In the genomic region with DNA sequence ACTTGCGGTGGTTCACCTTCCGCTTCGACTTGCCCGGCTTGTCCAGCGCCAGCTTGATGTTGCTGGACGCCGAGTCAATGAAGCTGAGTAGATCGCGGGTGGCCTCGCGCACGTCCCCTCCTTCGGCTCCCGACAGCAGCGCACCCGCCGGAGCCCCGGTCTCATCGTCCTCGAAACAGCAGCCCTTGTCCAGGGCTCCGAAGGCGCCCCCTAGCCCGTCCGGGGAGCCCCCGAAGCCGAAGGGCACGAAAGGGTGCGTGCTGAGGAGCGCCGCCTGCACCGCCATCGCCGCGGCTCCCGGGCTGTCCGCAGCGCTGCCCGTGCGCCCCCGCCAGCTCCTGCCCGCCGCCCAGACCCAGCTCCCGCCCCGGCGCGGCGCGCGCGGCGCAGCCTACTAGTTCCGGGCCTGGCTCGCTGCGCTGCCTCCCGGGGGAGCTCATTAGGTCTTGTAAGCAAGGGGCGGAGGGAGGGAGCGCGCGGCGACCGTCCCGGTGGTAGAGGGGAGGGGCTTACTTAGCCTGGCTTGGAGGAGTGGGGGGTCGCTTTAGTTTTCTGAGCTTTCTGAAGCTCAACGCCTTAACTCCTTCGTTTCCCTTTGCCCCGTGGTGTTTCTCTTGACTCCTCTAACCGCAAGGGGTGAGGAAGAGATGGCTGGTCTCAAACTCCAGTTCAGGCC, we compare ENCODE assay signal across 9 cellular contexts. TPM values are rescaled to one million over a fixed set of nuclear protein-coding genes. Genes with fewer than 3 reads are reported as not detected.
A peak's percentile ranks its signal among the peaks of the same experiment; 100 is the strongest.
DNase-seq lines count a peak whose midpoint lies in the region; ATAC-seq, FAIRE-seq and TF ChIP-seq lines count a peak whose summit lies in the region.
"Had no signal": no experiment of that assay in that cellular context is flagged by ENCODE, and none has a peak within 500 bp of the region (broad histone marks: within the 10 kb centered on the region; RNA-seq: fewer than 3 reads in every experiment).

A gene with protein sequence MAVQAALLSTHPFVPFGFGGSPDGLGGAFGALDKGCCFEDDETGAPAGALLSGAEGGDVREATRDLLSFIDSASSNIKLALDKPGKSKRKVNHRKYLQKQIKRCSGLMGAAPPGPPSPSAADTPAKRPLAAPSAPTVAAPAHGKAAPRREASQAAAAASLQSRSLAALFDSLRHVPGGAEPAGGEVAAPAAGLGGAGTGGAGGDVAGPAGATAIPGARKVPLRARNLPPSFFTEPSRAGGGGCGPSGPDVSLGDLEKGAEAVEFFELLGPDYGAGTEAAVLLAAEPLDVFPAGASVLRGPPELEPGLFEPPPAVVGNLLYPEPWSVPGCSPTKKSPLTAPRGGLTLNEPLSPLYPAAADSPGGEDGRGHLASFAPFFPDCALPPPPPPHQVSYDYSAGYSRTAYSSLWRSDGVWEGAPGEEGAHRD (minus strand): TSS at position 421 of the 676 bp plus-strand sequence. CDS start 135 bp downstream, at position 286.

- intact Hi-C loops in PC-3 (cut with micrococcal nuclease) (no loop called here), K562 (cut with micrococcal nuclease) (no loop called here)

- H3F3A ChIP-seq in GM23248 (ENCODE audit: insufficient read depth) (no peaks in the 10 kb centered on the region), PC-3 (ENCODE audit: low read length, unreplicated experiment) (no peaks in the 10 kb centered on the region)

- H3K9me1 ChIP-seq in K562 (ENCODE audit: control insufficient read depth, insufficient read depth, low read length): no peaks in the 10 kb centered on the region

- H3K4me1 ChIP-seq in GM23248 (ENCODE audit: insufficient read depth) (no peaks in the 10 kb centered on the region), PC-3 (ENCODE audit: insufficient read depth, low read length) (no peaks in the 10 kb centered on the region), K562 (replicated peaks in 1 of 2; ENCODE audit: control insufficient read depth in 2 of 2, insufficient read depth in 2 of 2, low read length in 2 of 2) (peaks cover 2 to 19% of the 10 kb centered on the region in 2 experiments; a peak in 4 of 5 replicates), iPS-15b (ENCODE audit: control insufficient read depth, insufficient read depth, low read length) (peaks cover 14% of the 10 kb centered on the region)

- H3K9me2 ChIP-seq in GM23248 (ENCODE audit: insufficient read depth) (no peaks in the 10 kb centered on the region), PC-3 (replicated peaks; ENCODE audit: low read length) (no peaks in the 10 kb centered on the region)

- BruUV-seq in PC-3 (replicated peaks; lab: Mats Ljungman, UMichigan) (no TSS peak), K562 (replicated peaks; lab: Mats Ljungman, UMichigan) (no TSS peak)

- in situ Hi-C loops in GM23248 (cut with MboI) (no loop called here), K562 (cut with MboI) (no loop called here)

- H3K27ac ChIP-seq in AG04450 (ENCODE audit: low read depth, low read length) (no peak within 1 kb of the TSS), GM23248 (no peak within 1 kb of the TSS), PC-3 (ENCODE audit: low read length) (no peak within 1 kb of the TSS), K562 (ENCODE audit: extremely low read depth, low read depth, low read length) (no peak within 1 kb of the TSS)

- TF ChIP-seq EP300 in K562 (IDR thresholded peaks at IDR 0.05; ENCODE audit: low read length): no peak

- TF ChIP-seq POLR2A in K562 (conservative IDR thresholded peaks at IDR 0.05): no peak

- DNase-seq in AG04450 (ENCODE audit: low read depth, low spot score) (no peak), GM23248 (peak; percentile 44), PC-3 (no peak), K562 (ENCODE audit: extremely low read depth in 1 of 4, low spot score in 3 of 4) (peak; percentile 47 to 57 (median 52)), retinal pigment epithelial cell (ENCODE audit: low read depth) (no peak), NCI-H2196 treated with DMSO at 0.1 percent for 48 hours (lab: John Stamatoyannopoulos, UW; ENCODE audit: unreplicated experiment) (no peak)
- no peak for DNase-seq in effector CD4-positive, alpha-beta T cell

- no peak for TF ChIP-seq RAD21 in K562 (CRISPR knock-in tag; conservative IDR thresholded peaks at IDR 0.05 in 1 of 2, IDR thresholded peaks at IDR 0.05 in 1 of 2)

- H4K20me1 ChIP-seq in GM23248 (ENCODE audit: insufficient read depth) (no peaks in the 10 kb centered on the region), PC-3 (ENCODE audit: low read length) (no peaks in the 10 kb centered on the region), K562 (replicated peaks; ENCODE audit: control insufficient read depth, insufficient read depth, low read length) (no peaks in the 10 kb centered on the region)

- H3K9ac ChIP-seq in GM23248 (no peak within 1 kb of the TSS), PC-3 (ENCODE audit: low read length) (no peak within 1 kb of the TSS), K562 (ENCODE audit: insufficient read depth in 1 of 2, low read depth in 2 of 2, low read length in 2 of 2) (peak within 1 kb of the TSS; percentile 20 to 88; a peak in 3 of 4 replicates), iPS-15b (ENCODE audit: low read depth, low read length) (no peak within 1 kb of the TSS)

- H3K9me3 ChIP-seq in AG04450 (ENCODE audit: control insufficient read depth, insufficient read depth, low read length) (no peaks in the 10 kb centered on the region; the same call in 1 of the 2 replicates), GM23248 (ENCODE audit: low read depth) (no peaks in the 10 kb centered on the region), PC-3 (ENCODE audit: low read length) (no peaks in the 10 kb centered on the region), K562 (replicated peaks; ENCODE audit: control insufficient read depth, insufficient read depth, low read depth, low read length) (no peaks in the 10 kb centered on the region), iPS-15b (ENCODE audit: control insufficient read depth, insufficient read depth, low read length) (no peaks in the 10 kb centered on the region)

- H3K4me3 ChIP-seq in AG04450 (ENCODE audit: low read depth, low read length) (peak within 1 kb of the TSS; percentile 25), GM23248 (peak within 1 kb of the TSS; percentile 55), PC-3 (ENCODE audit: low read length) (peak within 1 kb of the TSS; percentile 45; the same call in 1 of the 2 replicates), K562 (peak within 1 kb of the TSS; percentile 44), iPS-15b (ENCODE audit: low read depth, low read length) (peak within 1 kb of the TSS; percentile 63), retinal pigment epithelial cell (ENCODE audit: low read length) (peak within 1 kb of the TSS; percentile 52)

- no peak for FAIRE-seq in K562 (lab: Jason Lieb, UNC)
- FAIRE-seq: GM18507 had no signal

- ATAC-seq in PC-3: peak; percentile 46
- peak; percentile 91 for ATAC-seq in K562

- WGBS in GM23248 (ENCODE audit: low coverage in 1 of 2, low lambda C conversion rate in 2 of 2, missing lambda C conversion rate in 2 of 2), 2 experiments: 3 to 4% methylated on average over 33 to 55 of the region's 67 CpGs
- 7% methylated on average over 41 of the region's 67 CpGs for WGBS in K562 (ENCODE audit: insufficient coverage, low coverage, missing lambda C conversion rate)

- H3K36me3 ChIP-seq in GM23248 (ENCODE audit: low read depth) (no peaks in the 10 kb centered on the region), PC-3 (ENCODE audit: low read depth, low read length) (no peaks in the 10 kb centered on the region), K562 (ENCODE audit: control insufficient read depth, insufficient read depth, low read length) (no peaks in the 10 kb centered on the region), iPS-15b (ENCODE audit: control insufficient read depth, insufficient read depth, low read length) (no peaks in the 10 kb centered on the region)

- TF ChIP-seq CTCF in AG04450 (IDR thresholded peaks at IDR 0.05; ENCODE audit: low read depth, low read length) (no peak), PC-3 (conservative IDR thresholded peaks at IDR 0.05; ENCODE audit: low read depth, low read length) (no peak), K562 (IDR thresholded peaks at IDR 0.05 in 2 of 3, conservative IDR thresholded peaks at IDR 0.05 in 1 of 3; ENCODE audit: insufficient read depth in 2 of 3, low read depth in 1 of 3, low read length in 3 of 3) (0 out of 6 replicates have a peak, but pooled peaks of 1 of the 3 experiments have one; percentile 0), retinal pigment epithelial cell (conservative IDR thresholded peaks at IDR 0.05; ENCODE audit: low read depth, low read length) (peak; percentile 7)

- H3K4me2 ChIP-seq in GM23248 (ENCODE audit: unreplicated experiment) (no peak within 1 kb of the TSS), PC-3 (ENCODE audit: low read length) (peak within 1 kb of the TSS; percentile 66), K562 (ENCODE audit: insufficient read depth, low read length) (peak within 1 kb of the TSS; percentile 65)

- POLR2A ChIA-PET in AG04450 (lab: Yijun Ruan, JAX) (no interaction called here), PC-3 (lab: Charles Lee; ENCODE audit: unreplicated experiment) (no interaction called here), K562 (lab: Yijun Ruan, JAX) (interaction anchor here (0.6 to 0.8 kb wide), 3 partner anchors 61 to 548 kb away, joined by 3 read pairs; no protein-coding TSS in a partner anchor)

- CTCF ChIA-PET in AG04450 (lab: Charles Lee): interaction anchor here (0.8 to 1.3 kb wide), 3 partner anchors 42 to 133 kb away, joined by 3 to 4 read pairs (median 4); no protein-coding TSS in a partner anchor
- CTCF ChIA-PET in PC-3 (lab: Charles Lee): interaction anchor here (0.6 kb wide), 1 partner anchor 1089 kb away, joined by 3 read pairs; no protein-coding TSS in a partner anchor
- CTCF ChIA-PET in K562 (lab: Yijun Ruan, JAX; ENCODE audit: low intra/inter-chr PET ratio): interaction anchor here (0.6 kb wide), 1 partner anchor 173 kb away, joined by 4 read pairs; no protein-coding TSS in a partner anchor

- peaks cover 44% of the 10 kb centered on the region for H3K27me3 ChIP-seq in AG04450 (ENCODE audit: control insufficient read depth, insufficient read depth, low read length)
- peaks cover 78% of the 10 kb centered on the region for H3K27me3 ChIP-seq in GM23248 (replicated peaks; ENCODE audit: insufficient read depth)
- peaks cover 76% of the 10 kb centered on the region for H3K27me3 ChIP-seq in PC-3 (ENCODE audit: low read length)
- H3K27me3 ChIP-seq in K562 (ENCODE audit: control insufficient read depth in 2 of 2, insufficient read depth in 2 of 2, low read length in 2 of 2): peaks cover 16 to 40% of the 10 kb centered on the region in 2 experiments; a peak in 4 of 5 replicates
- H3K27me3 ChIP-seq in iPS-15b (ENCODE audit: control insufficient read depth, insufficient read depth, low read length): peaks cover 50% of the 10 kb centered on the region

- H3K79me2 ChIP-seq in GM23248 (ENCODE audit: insufficient read depth) (no peaks in the 10 kb centered on the region), PC-3 (ENCODE audit: low read length) (no peaks in the 10 kb centered on the region), K562 (ENCODE audit: control insufficient read depth, insufficient read depth, low read length) (no peaks in the 10 kb centered on the region)

- H2AFZ ChIP-seq in GM23248 (peak within 1 kb of the TSS; percentile 61), PC-3 (ENCODE audit: low read length) (peak within 1 kb of the TSS; percentile 54; the same call in 1 of the 2 replicates), K562 (ENCODE audit: low read depth, low read length) (peak within 1 kb of the TSS; percentile 88)

RNA-seq across cellular contexts. Expression of the gene that starts here (rescaled TPM):
- not detected in 2 replicates for polyA plus RNA-seq in AG04450 (2011; rRNA removed)
- polyA minus RNA-seq in AG04450 (2011; rRNA and poly(A)+ RNA removed): not detected in 2 replicates
- not detected in 2 replicates for total RNA-seq in GM23248 (2014; rRNA removed; shearing (Covaris generic))
- polyA plus RNA-seq in GM23248 (2016; fragmentation: Nextera tagmentation; extraction: Ambion mirVana): not detected in 2 replicates
- total RNA-seq in PC-3 (2014; rRNA removed): 0.23 TPM in 1 of 2 replicates, not detected in the other
- total RNA-seq in K562 (2011; cell fraction: chromatin; rRNA removed; ENCODE audit: low replicate concordance): 0.07 TPM in 1 of 2 replicates, not detected in the other
- total RNA-seq in K562 (2011; cell fraction: nucleolus; rRNA removed): under 0.01 and 0.13 TPM in 2 replicates
- total RNA-seq in K562 (2011; cell fraction: nucleoplasm; rRNA removed): 0.15 TPM in 2 replicates
- total RNA-seq in K562 (2014; rRNA removed): not detected in 2 replicates
- total RNA-seq in K562 (2014; rRNA removed; fragmentation: Illumina TruSeq; extraction: Trizol): not detected in 2 replicates
- total RNA-seq in K562 (2015; rRNA removed; fragmentation: Illumina TruSeq; extraction: Trizol): not detected in 2 replicates
- total RNA-seq in K562 (2021): not detected in 2 replicates
- polyA plus RNA-seq in K562 (2011; rRNA removed): 0.01 and 0.05 TPM in 2 replicates
- 0.01 and 0.12 TPM in 2 replicates for polyA plus RNA-seq in K562 (2011; cell fraction: cytosol; rRNA removed)
- polyA plus RNA-seq in K562 (2011; cell fraction: nucleus; rRNA removed): 0.04 and 0.08 TPM in 2 replicates
- polyA plus RNA-seq in K562 (2012): 0.07 and 0.11 TPM in 2 replicates
- polyA plus RNA-seq in K562 (2014; fragmentation: Illumina TruSeq; extraction: Trizol): not detected in 2 replicates
- not detected for polyA plus RNA-seq in K562 (2014; fragmentation: Nextera tagmentation; extraction: Ambion mirVana)
- not detected in 2 replicates for polyA plus RNA-seq in K562 (2014; rRNA removed)
- 0.09 TPM in 1 of 2 replicates, not detected in the other for polyA minus RNA-seq in K562 (2011; rRNA and poly(A)+ RNA removed)
- polyA minus RNA-seq in K562 (2011; cell fraction: cytosol; rRNA and poly(A)+ RNA removed): 0.46 TPM in 1 of 2 replicates, not detected in the other
- 0.13 and 0.67 TPM in 2 replicates for polyA minus RNA-seq in K562 (2011; cell fraction: nucleus; rRNA and poly(A)+ RNA removed)

Comparison
In these comparisons a context has a peak if more than half of its experiments do, and no peak if none do; other contexts are left out.
1. Peak in DNase-seq and H3K4me3 ChIP-seq in GM23248; RNA of the gene not detected or under 1 TPM.
2. Peak in ATAC-seq, H3K4me3 ChIP-seq and H3K4me2 ChIP-seq in PC-3; RNA of the gene not detected or under 1 TPM.
3. Peak in DNase-seq, ATAC-seq, H3K4me3 ChIP-seq, H3K9ac ChIP-seq and H3K4me2 ChIP-seq in K562; RNA of the gene not detected or under 1 TPM.